19 cellular contexts compared by ENCODE assay signal in genomic region chr2:234615643-234616356, GRCh38.
DNase-seq lines count a peak whose midpoint lies in the region; ATAC-seq, FAIRE-seq and TF ChIP-seq lines count a peak whose summit lies in the region.
"Had no signal": no experiment of that assay in that cellular context is flagged by ENCODE, and none has a peak within 500 bp of the region (broad histone marks: within the 10 kb centered on the region; RNA-seq: fewer than 3 reads in every experiment).

No MANE protein-coding gene starts in this region.

- no peak overlapping the region for H3K4me3 Mint-ChIP-seq in activated CD8-positive, alpha-beta memory T cell treated with anti-CD3 and anti-CD28 coated beads, Interleukin-2, amount 10 ng/mL, durations not matched to agents 7 days and 5 days
- no peak overlapping the region for H3K4me3 Mint-ChIP-seq in astrocyte (ENCODE audit: unreplicated experiment)
- no peak overlapping the region for H3K4me3 Mint-ChIP-seq in activated naive CD4-positive, alpha-beta T cell treated with anti-CD3 and anti-CD28 coated beads, Interleukin-2, amount 10 ng/mL, durations not matched to agents 7 days and 5 days
- H3K4me3 Mint-ChIP-seq: B cell, GM23338 had no signal

- no peaks in the 10 kb centered on the region for H3K9me3 Mint-ChIP-seq in activated CD8-positive, alpha-beta memory T cell treated with anti-CD3 and anti-CD28 coated beads, Interleukin-2, amount 10 ng/mL, durations not matched to agents 7 days and 5 days (ENCODE audit: low read depth)
- peaks cover 3% of the 10 kb centered on the region for H3K9me3 Mint-ChIP-seq in astrocyte (ENCODE audit: unreplicated experiment)
- H3K9me3 Mint-ChIP-seq in activated naive CD4-positive, alpha-beta T cell treated with anti-CD3 and anti-CD28 coated beads, Interleukin-2, amount 10 ng/mL, durations not matched to agents 7 days and 5 days = no peaks in the 10 kb centered on the region

- H3K36me3 Mint-ChIP-seq in activated CD8-positive, alpha-beta memory T cell treated with anti-CD3 and anti-CD28 coated beads, Interleukin-2, amount 10 ng/mL, durations not matched to agents 7 days and 5 days = no peaks in the 10 kb centered on the region
- no peaks in the 10 kb centered on the region for H3K36me3 Mint-ChIP-seq in astrocyte (ENCODE audit: low read depth, unreplicated experiment)
- H3K36me3 Mint-ChIP-seq in activated naive CD4-positive, alpha-beta T cell treated with anti-CD3 and anti-CD28 coated beads, Interleukin-2, amount 10 ng/mL, durations not matched to agents 7 days and 5 days = no peaks in the 10 kb centered on the region

- H3K4me2 ChIP-seq in astrocyte (ENCODE audit: low read length) = no peak overlapping the region
- H3K4me2 ChIP-seq: GM23338 had no signal

- no peaks in the 10 kb centered on the region for H3K9me3 ChIP-seq in astrocyte (ENCODE audit: insufficient read depth, low read depth, low read length)

- H3K4me1 ChIP-seq in astrocyte (ENCODE audit: insufficient read depth, low read length) = no peaks in the 10 kb centered on the region
- H3K4me1 ChIP-seq: SJCRH30 had no signal

- FAIRE-seq in astrocyte (lab: Jason Lieb, UNC) = no peak

- no peaks in the 10 kb centered on the region for H4K20me1 ChIP-seq in astrocyte (ENCODE audit: insufficient read depth, low read length)

- CTCF ChIA-PET in activated CD8-positive, alpha-beta memory T cell treated with anti-CD3 and anti-CD28 coated beads, Interleukin-2, amount 10 ng/mL, durations not matched to agents 7 days and 5 days (lab: Charles Lee) = no interaction called here
- CTCF ChIA-PET in activated naive CD4-positive, alpha-beta T cell treated with anti-CD3 and anti-CD28 coated beads, Interleukin-2, amount 10 ng/mL, durations not matched to agents 7 days and 5 days (lab: Charles Lee) = no interaction called here

- no peaks in the 10 kb centered on the region for H3K79me2 ChIP-seq in astrocyte (ENCODE audit: insufficient read depth, low read length)

- H3K27me3 Mint-ChIP-seq in activated CD8-positive, alpha-beta memory T cell treated with anti-CD3 and anti-CD28 coated beads, Interleukin-2, amount 10 ng/mL, durations not matched to agents 7 days and 5 days = peaks cover 22% of the 10 kb centered on the region
- H3K27me3 Mint-ChIP-seq in astrocyte (ENCODE audit: low read depth, unreplicated experiment) = no peaks in the 10 kb centered on the region
- H3K27me3 Mint-ChIP-seq in activated naive CD4-positive, alpha-beta T cell treated with anti-CD3 and anti-CD28 coated beads, Interleukin-2, amount 10 ng/mL, durations not matched to agents 7 days and 5 days = peaks cover 9% of the 10 kb centered on the region

- H2AFZ ChIP-seq in astrocyte (ENCODE audit: low read depth, low read length) = no peak overlapping the region
- H2AFZ ChIP-seq: GM23338 had no signal

- no peak for TF ChIP-seq CTCF in astrocyte (IDR thresholded peaks at IDR 0.05; ENCODE audit: insufficient read depth, low read depth, low read length)

- H3K9ac ChIP-seq in astrocyte (ENCODE audit: low read length) = no peak overlapping the region

- H3K4me3 ChIP-seq in astrocyte (ENCODE audit: insufficient read depth, low read depth, low read length) = no peak overlapping the region
- H3K4me3 ChIP-seq: GM23338, SJCRH30 had no signal

- H3K36me3 ChIP-seq in astrocyte (ENCODE audit: insufficient read depth, low read length) = no peaks in the 10 kb centered on the region
- H3K36me3 ChIP-seq: SJCRH30 had no signal

- H3K27ac ChIP-seq in astrocyte (ENCODE audit: low read depth, low read length) = no peak overlapping the region
- H3K27ac ChIP-seq: 22Rv1, SJCRH30 had no signal

- no peaks in the 10 kb centered on the region for H3K27me3 ChIP-seq in astrocyte (ENCODE audit: insufficient read depth, low read length)

- H3K4me1 Mint-ChIP-seq in activated CD8-positive, alpha-beta memory T cell treated with anti-CD3 and anti-CD28 coated beads, Interleukin-2, amount 10 ng/mL, durations not matched to agents 7 days and 5 days = peaks cover 6% of the 10 kb centered on the region
- peaks cover 12% of the 10 kb centered on the region for H3K4me1 Mint-ChIP-seq in astrocyte (ENCODE audit: low read depth, unreplicated experiment)
- peaks cover 5% of the 10 kb centered on the region for H3K4me1 Mint-ChIP-seq in activated naive CD4-positive, alpha-beta T cell treated with anti-CD3 and anti-CD28 coated beads, Interleukin-2, amount 10 ng/mL, durations not matched to agents 7 days and 5 days
- H3K4me1 Mint-ChIP-seq: GM23338 had no signal

- peak; percentile 31 for DNase-seq in activated CD8-positive, alpha-beta memory T cell treated with anti-CD3 and anti-CD28 coated beads, Interleukin-2, amount 10 ng/mL, durations not matched to agents 7 days and 5 days
- no peak for DNase-seq in activated CD8-positive, alpha-beta memory T cell treated with anti-CD3 and anti-CD28 coated beads for 24 hours
- DNase-seq in astrocyte (ENCODE audit: low read depth) (no peak), left lobe of liver (ENCODE audit: low spot score) (no peak), DMS153 (lab: John Stamatoyannopoulos, UW) (no peak)
- no peak for DNase-seq in activated naive CD4-positive, alpha-beta T cell treated with anti-CD3 and anti-CD28 coated beads, Interleukin-2, amount 10 ng/mL, durations not matched to agents 7 days and 5 days
- DNase-seq in activated CD4-positive, alpha-beta T cell treated with anti-CD3 and anti-CD28 coated beads, Interleukin-2, amount 50 U/mL, for 4 hours = no peak
- DNase-seq: DND-41, GDM1, KBM-7, NCI-H1694 treated with DMSO at 0.1 percent for 48 hours, NCI-H2107, NCI-H510A treated with DMSO at 0.1 percent for 48 hours, NCI-H82, SJCRH30 had no signal

- no peak overlapping the region for H3K27ac Mint-ChIP-seq in activated CD8-positive, alpha-beta memory T cell treated with anti-CD3 and anti-CD28 coated beads, Interleukin-2, amount 10 ng/mL, durations not matched to agents 7 days and 5 days
- H3K27ac Mint-ChIP-seq in astrocyte (ENCODE audit: unreplicated experiment) = peak overlapping the region; percentile 91
- H3K27ac Mint-ChIP-seq in activated naive CD4-positive, alpha-beta T cell treated with anti-CD3 and anti-CD28 coated beads, Interleukin-2, amount 10 ng/mL, durations not matched to agents 7 days and 5 days = no peak overlapping the region
- H3K27ac Mint-ChIP-seq: B cell, GM23338 had no signal

- no peak for ATAC-seq in activated CD8-positive, alpha-beta memory T cell treated with anti-CD3 and anti-CD28 coated beads, Interleukin-2, amount 10 ng/mL, durations not matched to agents 7 days and 5 days
- ATAC-seq in left lobe of liver = peak; percentile 67
- no peak for ATAC-seq in GM18498 (IDR thresholded peaks at IDR 0.05; ENCODE audit: unreplicated experiment)
- ATAC-seq: GM23338 had no signal
